ENCODE assay signal across 15 cellular contexts in genomic region chr16:87458424-87458915, GRCh38. TPM values are rescaled to one million over a fixed set of nuclear protein-coding genes. Genes with fewer than 3 reads are reported as not detected.
DNase-seq lines count a peak whose midpoint lies in the region; ATAC-seq and TF ChIP-seq lines count a peak whose summit lies in the region.
"Had no signal": no experiment of that assay in that cellular context is flagged by ENCODE, and none has a peak within 500 bp of the region (broad histone marks: within the 10 kb centered on the region; RNA-seq: fewer than 3 reads in every experiment).

No MANE protein-coding gene starts in this region.

- H3K4me1 Mint-ChIP-seq in activated naive CD8-positive, alpha-beta T cell (ENCODE audit: low read depth): peaks cover 31% of the 10 kb centered on the region
- peaks cover 26% of the 10 kb centered on the region for H3K4me1 Mint-ChIP-seq in activated naive CD8-positive, alpha-beta T cell treated with anti-CD3 and anti-CD28 coated beads for 36 hours

- peaks cover 29% of the 10 kb centered on the region for H3K79me1 ChIP-seq in mesenchymal stem cell (replicated peaks; ENCODE audit: low read length, poor library complexity, severe bottlenecking)

- H2BK120ac ChIP-seq in mesenchymal stem cell (ENCODE audit: low read depth, low read length): peak overlapping the region; percentile 37

- H3K4ac ChIP-seq in mesenchymal stem cell (ENCODE audit: low read depth in 1 of 2, low read length in 2 of 2): peak overlapping the region; percentile 42 to 84

- no peak overlapping the region for H3K4me2 ChIP-seq in mesenchymal stem cell (ENCODE audit: low read length, poor library complexity, severe bottlenecking)

- peak overlapping the region; percentile 74 for H4K8ac ChIP-seq in mesenchymal stem cell (ENCODE audit: low read length)

- H3K18ac ChIP-seq in mesenchymal stem cell (ENCODE audit: low read depth in 1 of 2, low read length in 2 of 2): peak overlapping the region; percentile 74 to 84

- H3K4me3 Mint-ChIP-seq in activated naive CD8-positive, alpha-beta T cell: no peak overlapping the region
- H3K4me3 Mint-ChIP-seq in activated naive CD8-positive, alpha-beta T cell treated with anti-CD3 and anti-CD28 coated beads for 36 hours: no peak overlapping the region
- H3K4me3 Mint-ChIP-seq: activated CD8-positive, alpha-beta T cell treated with anti-CD3 and anti-CD28 coated beads for 36 hours had no signal

- no peak overlapping the region for H2AFZ ChIP-seq in mesenchymal stem cell (ENCODE audit: low read depth, low read length)

- TF ChIP-seq EP300 in upper lobe of left lung (IDR thresholded peaks at IDR 0.05): no peak

- ATAC-seq in upper lobe of left lung (ENCODE audit: low FRiP score in 2 of 2): no peak
- ATAC-seq in GM19351 (IDR thresholded peaks at IDR 0.05; ENCODE audit: unreplicated experiment): no peak
- ATAC-seq in GM19467 (IDR thresholded peaks at IDR 0.05; ENCODE audit: unreplicated experiment): no peak

- H3K36me3 Mint-ChIP-seq in activated naive CD8-positive, alpha-beta T cell: peaks cover 2% of the 10 kb centered on the region
- H3K36me3 Mint-ChIP-seq in activated naive CD8-positive, alpha-beta T cell treated with anti-CD3 and anti-CD28 coated beads for 36 hours: peaks cover 7% of the 10 kb centered on the region

- no peak for DNase-seq in activated naive CD8-positive, alpha-beta T cell treated with anti-CD3 and anti-CD28 coated beads for 36 hours
- DNase-seq in adipocyte (ENCODE audit: low read depth) (no peak), mesenchymal stem cell (peak; percentile 30), upper lobe of left lung (peak in 1 of 2 donors; percentile 71), cerebellar nuclear complex (lab: John Stamatoyannopoulos, UW) (no peak)
- DNase-seq: effector CD8-positive, alpha-beta T cell; NCI-H1092; NCI-H2171 treated with DMSO at 0.1 percent for 48 hours; psoas muscle had no signal

- H3K9ac ChIP-seq in adipocyte (ENCODE audit: low read length) (peak overlapping the region; percentile 75), mesenchymal stem cell (ENCODE audit: low read length) (peak overlapping the region; percentile 82)

- peak overlapping the region; percentile 93 for H2BK12ac ChIP-seq in mesenchymal stem cell (ENCODE audit: low read length in 2 of 2)

- H4K91ac ChIP-seq in mesenchymal stem cell (ENCODE audit: low read length): peak overlapping the region; percentile 92

- H3K27me3 ChIP-seq in adipocyte (replicated peaks; ENCODE audit: control insufficient read depth, insufficient read depth, low read length) (no peaks in the 10 kb centered on the region), mesenchymal stem cell (ENCODE audit: control insufficient read depth in 1 of 2, insufficient read depth in 1 of 2, low read length in 2 of 2) (no peaks in the 10 kb centered on the region), upper lobe of left lung (no peaks in the 10 kb centered on the region)

- H2AK5ac ChIP-seq in mesenchymal stem cell (ENCODE audit: low read length, severe bottlenecking): peak overlapping the region; percentile 99

- peak overlapping the region; percentile 90 for H3K27ac ChIP-seq in mesenchymal stem cell (ENCODE audit: low read length, poor library complexity, severe bottlenecking)
- peak overlapping the region in 3 of 4 donors; percentile 30 to 52 (median 32) for H3K27ac ChIP-seq in upper lobe of left lung
- H3K27ac ChIP-seq: psoas muscle had no signal

- peak overlapping the region; percentile 87 for H3K27ac Mint-ChIP-seq in activated naive CD8-positive, alpha-beta T cell
- no peak overlapping the region for H3K27ac Mint-ChIP-seq in activated naive CD8-positive, alpha-beta T cell treated with anti-CD3 and anti-CD28 coated beads for 36 hours

- WGBS in mesenchymal stem cell: 85% methylated on average over 22 of the region's 23 CpGs
- 87 to 88% methylated on average over 22 to 23 of the region's 23 CpGs for WGBS in upper lobe of left lung, 2 donors

- H3K9me3 Mint-ChIP-seq in activated naive CD8-positive, alpha-beta T cell (ENCODE audit: low read depth): no peaks in the 10 kb centered on the region
- H3K9me3 Mint-ChIP-seq in activated naive CD8-positive, alpha-beta T cell treated with anti-CD3 and anti-CD28 coated beads for 36 hours: no peaks in the 10 kb centered on the region
- H3K9me3 Mint-ChIP-seq: activated CD8-positive, alpha-beta T cell treated with anti-CD3 and anti-CD28 coated beads for 36 hours; activated T-helper 2 cell treated with anti-CD3 and anti-CD28 coated beads, Interferon-gamma antibody, Interleukin-2, Interleukin-4, amounts not matched to agents 10 μg/mL and 5 μg/mL and 100 μg/mL, durations not matched to agents 14 hours and 24 hours and 36 hours; brain had no signal

- TF ChIP-seq CTCF in upper lobe of left lung (IDR thresholded peaks at IDR 0.05): no peak

- H3K27me3 Mint-ChIP-seq in activated naive CD8-positive, alpha-beta T cell: no peaks in the 10 kb centered on the region
- no peaks in the 10 kb centered on the region for H3K27me3 Mint-ChIP-seq in activated naive CD8-positive, alpha-beta T cell treated with anti-CD3 and anti-CD28 coated beads for 36 hours
- H3K27me3 Mint-ChIP-seq: activated CD8-positive, alpha-beta T cell treated with anti-CD3 and anti-CD28 coated beads for 36 hours; brain had no signal

- H3K9me3 ChIP-seq in adipocyte (ENCODE audit: control insufficient read depth, low read length) (no peaks in the 10 kb centered on the region), mesenchymal stem cell (ENCODE audit: control insufficient read depth, low read length) (no peaks in the 10 kb centered on the region), upper lobe of left lung (no peaks in the 10 kb centered on the region)
- H3K9me3 ChIP-seq: psoas muscle had no signal

- H3K4me1 ChIP-seq in adipocyte (ENCODE audit: control insufficient read depth, insufficient read depth, low read length) (peaks cover 58% of the 10 kb centered on the region), mesenchymal stem cell (ENCODE audit: control insufficient read depth, insufficient read depth, low read depth, low read length) (peaks cover 34% of the 10 kb centered on the region), upper lobe of left lung (peaks cover 24 to 43% (median 29%) of the 10 kb centered on the region in 4 donors)

- H3K36me3 ChIP-seq in adipocyte (ENCODE audit: control insufficient read depth, insufficient read depth, low read length, severe bottlenecking): peaks cover 27% of the 10 kb centered on the region
- H3K36me3 ChIP-seq in mesenchymal stem cell (ENCODE audit: control insufficient read depth in 1 of 2, insufficient read depth in 2 of 2, low read depth in 1 of 2, low read length in 2 of 2): peaks cover 25 to 47% of the 10 kb centered on the region in 2 experiments
- peaks cover 0 to 43% (median 25%) of the 10 kb centered on the region in 4 donors for H3K36me3 ChIP-seq in upper lobe of left lung

- no peak for TF ChIP-seq POLR2A in upper lobe of left lung (IDR thresholded peaks at IDR 0.05)

- peak overlapping the region; percentile 69 for H2BK5ac ChIP-seq in mesenchymal stem cell (ENCODE audit: low read depth, low read length, poor library complexity, severe bottlenecking)

- H3K23ac ChIP-seq in mesenchymal stem cell (ENCODE audit: low read length in 2 of 2): no peak overlapping the region

- H3K14ac ChIP-seq in mesenchymal stem cell (ENCODE audit: low read length in 2 of 2): no peak overlapping the region

- H2BK15ac ChIP-seq in mesenchymal stem cell (ENCODE audit: low read depth, poor library complexity, severe bottlenecking): peak overlapping the region; percentile 80

- H3K4me3 ChIP-seq in adipocyte (ENCODE audit: low read length) (peak overlapping the region; percentile 49), mesenchymal stem cell (ENCODE audit: insufficient read depth in 1 of 2, low read depth in 1 of 2, low read length in 2 of 2) (no peak overlapping the region), upper lobe of left lung (no peak overlapping the region)
- H3K4me3 ChIP-seq: psoas muscle had no signal

RNA-seq across cellular contexts. Expression of gene ZCCHC14, which starts 34.4 kb away (rescaled TPM):
- 1 to 10 TPM; 5.5 to 5.7 TPM for total RNA-seq in activated naive CD8-positive, alpha-beta T cell treated with anti-CD3 and anti-CD28 coated beads for 36 hours
- polyA plus RNA-seq in mesenchymal stem cell (2013, experiment 1 of 2): 24.1 TPM
- polyA plus RNA-seq in mesenchymal stem cell (2013, experiment 2 of 2): 23.5 TPM
- 10 to 100 TPM; 17.2 to 35.3 (median 26.3) TPM for total RNA-seq in upper lobe of left lung
